Comparison of ENCODE assay signal across 8 cellular contexts in genomic region chr4:38753021-38753806, GRCh38. TPM values are rescaled to one million over a fixed set of nuclear protein-coding genes. Genes with fewer than 3 reads are reported as not detected.
A peak's percentile ranks its signal among the peaks of the same experiment; 100 is the strongest.
DNase-seq lines count a peak whose midpoint lies in the region; ATAC-seq and TF ChIP-seq lines count a peak whose summit lies in the region.

No MANE protein-coding gene starts in this region.

- peak overlapping the region in 1 of 2 donors; percentile 71 for H3K27ac ChIP-seq in testis
- no peak overlapping the region for H3K27ac ChIP-seq in CD4-positive, alpha-beta T cell (ENCODE audit: low read depth, low read length)
- H3K27ac ChIP-seq in CD8-positive, alpha-beta memory T cell (ENCODE audit: low read depth, low read length): no peak overlapping the region

- no peak overlapping the region for H3K27ac Mint-ChIP-seq in activated naive CD4-positive, alpha-beta T cell treated with anti-CD3 and anti-CD28 coated beads, Interleukin-2, amount 10 ng/mL, durations not matched to agents 7 days and 5 days
- no peak overlapping the region for H3K27ac Mint-ChIP-seq in CD4-positive, alpha-beta T cell
- H3K27ac Mint-ChIP-seq in CD8-positive, alpha-beta memory T cell: no peak overlapping the region

- 26 to 37% methylated on average over 19 of the region's 19 CpGs for WGBS in testis, 2 donors

- intact Hi-C loops in testis (cut with DNase I; ENCODE audit: low total_unique reads): no loop called here
- intact Hi-C loops in CD4-positive, alpha-beta T cell (cut with DNase I, micrococcal nuclease): no loop called here

- H3K4me1 Mint-ChIP-seq in activated naive CD4-positive, alpha-beta T cell treated with anti-CD3 and anti-CD28 coated beads, Interleukin-2, amount 10 ng/mL, durations not matched to agents 7 days and 5 days: peaks cover 7% of the 10 kb centered on the region
- no peaks in the 10 kb centered on the region for H3K4me1 Mint-ChIP-seq in CD4-positive, alpha-beta T cell (ENCODE audit: low read depth)
- H3K4me1 Mint-ChIP-seq in CD8-positive, alpha-beta memory T cell: peaks cover 7 to 10% (median 8%) of the 10 kb centered on the region in 3 donors

- ATAC-seq in GM21423 (IDR thresholded peaks at IDR 0.05; ENCODE audit: unreplicated experiment): no peak
- ATAC-seq in CD4-positive, alpha-beta T cell (ENCODE audit: poor library complexity): no peak

- H3K36me3 ChIP-seq in testis (ENCODE audit: low read depth, missing control alignments): no peaks in the 10 kb centered on the region
- H3K36me3 ChIP-seq in CD8-positive, alpha-beta memory T cell (ENCODE audit: insufficient read depth, low read length): no peaks in the 10 kb centered on the region

- H3K27me3 Mint-ChIP-seq in activated naive CD4-positive, alpha-beta T cell treated with anti-CD3 and anti-CD28 coated beads, Interleukin-2, amount 10 ng/mL, durations not matched to agents 7 days and 5 days: no peaks in the 10 kb centered on the region
- no peaks in the 10 kb centered on the region for H3K27me3 Mint-ChIP-seq in CD4-positive, alpha-beta T cell
- H3K27me3 Mint-ChIP-seq in CD8-positive, alpha-beta memory T cell: peaks cover 0 to 5% of the 10 kb centered on the region in 2 donors

- H3K4me1 ChIP-seq in testis: no peaks in the 10 kb centered on the region
- H3K4me1 ChIP-seq in CD8-positive, alpha-beta memory T cell (ENCODE audit: insufficient read depth, low read length): no peaks in the 10 kb centered on the region

- TF ChIP-seq CTCF in testis (IDR thresholded peaks at IDR 0.05): no peak
- TF ChIP-seq CTCF in CD4-positive, alpha-beta T cell (IDR thresholded peaks at IDR 0.05): no peak

- POLR2A ChIA-PET in CD4-positive, alpha-beta T cell (lab: Charles Lee): no interaction called here
- POLR2A ChIA-PET in CD8-positive, alpha-beta memory T cell (lab: Charles Lee): no interaction called here

- DNase-seq in activated naive CD4-positive, alpha-beta T cell treated with anti-CD3 and anti-CD28 coated beads, Interleukin-2, amount 10 ng/mL, durations not matched to agents 7 days and 5 days: peak; percentile 26
- DNase-seq in activated naive CD4-positive, alpha-beta T cell treated with Interleukin-2 at 50 U/mL for 16 hours: no peak
- DNase-seq in brain pericyte (ENCODE audit: low read depth, low spot score) (peak; percentile 88), islet precursor cell (peak; percentile 100), testis (peak; percentile 85)
- DNase-seq in CD4-positive, alpha-beta T cell: no peak
- DNase-seq in CD8-positive, alpha-beta memory T cell: no peak

- H3K9me3 Mint-ChIP-seq in activated naive CD4-positive, alpha-beta T cell treated with anti-CD3 and anti-CD28 coated beads, Interleukin-2, amount 10 ng/mL, durations not matched to agents 7 days and 5 days: peaks cover 5% of the 10 kb centered on the region
- H3K9me3 Mint-ChIP-seq in CD4-positive, alpha-beta T cell: peaks cover 5% of the 10 kb centered on the region
- peaks cover 2 to 7% (median 5%) of the 10 kb centered on the region in 5 donors for H3K9me3 Mint-ChIP-seq in CD8-positive, alpha-beta memory T cell

- H3K36me3 Mint-ChIP-seq in activated naive CD4-positive, alpha-beta T cell treated with anti-CD3 and anti-CD28 coated beads, Interleukin-2, amount 10 ng/mL, durations not matched to agents 7 days and 5 days: peaks cover 8% of the 10 kb centered on the region
- H3K36me3 Mint-ChIP-seq in CD4-positive, alpha-beta T cell (ENCODE audit: low read depth): peaks cover 6% of the 10 kb centered on the region
- peaks cover 0 to 6% (median 4%) of the 10 kb centered on the region in 3 donors for H3K36me3 Mint-ChIP-seq in CD8-positive, alpha-beta memory T cell

- H3K9me3 ChIP-seq in testis: no peaks in the 10 kb centered on the region
- no peaks in the 10 kb centered on the region for H3K9me3 ChIP-seq in CD4-positive, alpha-beta T cell (ENCODE audit: control insufficient read depth, low read length)
- no peaks in the 10 kb centered on the region for H3K9me3 ChIP-seq in CD8-positive, alpha-beta memory T cell (ENCODE audit: low read length)

- no peak overlapping the region for H3K4me3 ChIP-seq in testis
- no peak overlapping the region for H3K4me3 ChIP-seq in CD8-positive, alpha-beta memory T cell (ENCODE audit: low read length)

- no peak for TF ChIP-seq POLR2A in testis (IDR thresholded peaks at IDR 0.05)

- CTCF ChIA-PET in activated naive CD4-positive, alpha-beta T cell treated with anti-CD3 and anti-CD28 coated beads, Interleukin-2, amount 10 ng/mL, durations not matched to agents 7 days and 5 days (lab: Charles Lee): no interaction called here
- CTCF ChIA-PET in CD4-positive, alpha-beta T cell (lab: Charles Lee): no interaction called here
- CTCF ChIA-PET in CD8-positive, alpha-beta memory T cell (lab: Charles Lee): no interaction called here

- H3K4me3 Mint-ChIP-seq in activated naive CD4-positive, alpha-beta T cell treated with anti-CD3 and anti-CD28 coated beads, Interleukin-2, amount 10 ng/mL, durations not matched to agents 7 days and 5 days: no peak overlapping the region
- no peak overlapping the region for H3K4me3 Mint-ChIP-seq in CD4-positive, alpha-beta T cell
- H3K4me3 Mint-ChIP-seq in CD8-positive, alpha-beta memory T cell: no peak overlapping the region

- H3K27me3 ChIP-seq in testis: no peaks in the 10 kb centered on the region
- H3K27me3 ChIP-seq in CD4-positive, alpha-beta T cell (ENCODE audit: control insufficient read depth, insufficient read depth, low read length): no peaks in the 10 kb centered on the region
- no peaks in the 10 kb centered on the region for H3K27me3 ChIP-seq in CD8-positive, alpha-beta memory T cell (ENCODE audit: insufficient read depth, low read length, poor library complexity, severe bottlenecking)

RNA-seq across cellular contexts. Expression of gene TLR10, which starts 29.6 kb away (rescaled TPM):
- under 1 TPM in 1 of 2 donors, not detected in 1; 0.06 TPM for total RNA-seq in testis
- 0.21 TPM for polyA plus RNA-seq in testis (ENCODE audit: insufficient read depth, low read depth, low replicate concordance)
- not detected for total RNA-seq in CD4-positive, alpha-beta T cell
- not detected for total RNA-seq in CD8-positive, alpha-beta memory T cell
- not detected for polyA plus RNA-seq in CD8-positive, alpha-beta memory T cell

RNA-seq across cellular contexts. Expression of gene TLR1, which starts 51.4 kb away (rescaled TPM):
- total RNA-seq in testis: 1 to 10 TPM; 2.8 to 5.5 TPM
- 2.8 TPM for polyA plus RNA-seq in testis (ENCODE audit: insufficient read depth, low read depth, low replicate concordance)
- total RNA-seq in CD4-positive, alpha-beta T cell: 10 to 100 TPM; 16.2 to 16.3 TPM
- total RNA-seq in CD8-positive, alpha-beta memory T cell: 1 to 10 TPM; 1.3 to 2.1 TPM
- 9.8 TPM for polyA plus RNA-seq in CD8-positive, alpha-beta memory T cell

Comparison
In these comparisons a context has a peak if more than half of its experiments do, and no peak if none do; other contexts are left out.
1. DNase-seq: peak in activated naive CD4-positive, alpha-beta T cell treated with anti-CD3 and anti-CD28 coated beads, Interleukin-2, amount 10 ng/mL, durations not matched to agents 7 days and 5 days (single experiment), brain pericyte (single experiment), islet precursor cell (single experiment) and testis (single experiment); none in activated naive CD4-positive, alpha-beta T cell treated with Interleukin-2 at 50 U/mL for 16 hours (single experiment), CD4-positive, alpha-beta T cell (0 of 10) and CD8-positive, alpha-beta memory T cell (0 of 5).